ENCODE assay signal across 21 cellular contexts in the genomic region with DNA sequence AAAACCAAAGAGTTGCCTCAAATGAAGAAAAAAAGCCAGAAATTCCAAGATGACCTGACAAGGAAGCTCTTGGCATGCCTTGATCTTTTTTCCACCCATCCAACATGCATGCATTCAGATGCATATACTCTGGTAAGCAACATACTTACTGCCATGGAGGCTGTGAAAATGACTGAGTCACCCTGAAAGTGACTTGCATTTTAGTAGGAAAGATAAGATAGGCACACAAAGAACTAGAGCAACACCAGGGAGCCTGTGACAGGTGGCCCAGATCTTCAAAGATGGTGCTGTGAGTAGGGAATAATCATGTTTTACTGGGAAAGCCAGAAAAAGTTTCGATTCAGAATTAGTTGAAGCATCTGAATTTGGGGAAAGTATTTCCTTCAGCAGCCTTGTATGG.
A peak's percentile ranks its signal among the peaks of the same experiment; 100 is the strongest.
DNase-seq lines count a peak whose midpoint lies in the region; ATAC-seq, FAIRE-seq and TF ChIP-seq lines count a peak whose summit lies in the region.
"Had no signal": no experiment of that assay in that cellular context is flagged by ENCODE, and none has a peak within 500 bp of the region (broad histone marks: within the 10 kb centered on the region; RNA-seq: fewer than 3 reads in every experiment).

No MANE protein-coding gene starts in this region.

- no peak overlapping the region for H3K4me3 ChIP-seq in A549
- H3K4me3 ChIP-seq in mesendoderm (ENCODE audit: low read length): no peak overlapping the region
- H3K4me3 ChIP-seq: BLaER1 treated with 17β-estradiol and CSF1 and Interleukin-3, amounts not matched to agents 10 nM and 100 nM; GM12878 had no signal

- TF ChIP-seq RAD21 in A549 (conservative IDR thresholded peaks at IDR 0.05 in 1 of 2, IDR thresholded peaks at IDR 0.05 in 1 of 2): no peak

- H4K8ac ChIP-seq in mesendoderm (ENCODE audit: low read depth, low read length): no peak overlapping the region

- H3K79me1 ChIP-seq in mesendoderm (ENCODE audit: low read length): no peaks in the 10 kb centered on the region

- H4K5ac ChIP-seq in mesendoderm (ENCODE audit: low read length): no peak overlapping the region

- H2BK120ac ChIP-seq in mesendoderm (ENCODE audit: low read depth, low read length): no peak overlapping the region

- TF ChIP-seq CTCF in A549 (IDR thresholded peaks at IDR 0.05): no peak

- H3K4ac ChIP-seq in mesendoderm (ENCODE audit: low read depth, low read length): no peak overlapping the region

- no peaks in the 10 kb centered on the region for H3K27me3 ChIP-seq in mesendoderm (ENCODE audit: insufficient read depth, low read length, poor library complexity)
- H3K27me3 ChIP-seq: BLaER1 treated with 17β-estradiol and CSF1 and Interleukin-3, amounts not matched to agents 10 nM and 100 nM had no signal

- H3K4me1 ChIP-seq in A549 (no peaks in the 10 kb centered on the region), mesendoderm (ENCODE audit: control insufficient read depth, low read depth, low read length) (no peaks in the 10 kb centered on the region)
- H3K4me1 ChIP-seq: BLaER1 treated with 17β-estradiol and CSF1 and Interleukin-3, amounts not matched to agents 10 nM and 100 nM; Caco-2 had no signal

- H2AK5ac ChIP-seq in mesendoderm (ENCODE audit: low read length): no peak overlapping the region

- H3K18ac ChIP-seq in mesendoderm (ENCODE audit: low read length): no peak overlapping the region

- no peak for TF ChIP-seq EP300 in A549 (IDR thresholded peaks at IDR 0.05)

- TF ChIP-seq POLR2A in A549 (IDR thresholded peaks at IDR 0.05; ENCODE audit: low read length) (no peak), erythroblast (IDR thresholded peaks at IDR 0.05; ENCODE audit: low read length) (no peak)

- H3K9me3 ChIP-seq in A549: no peaks in the 10 kb centered on the region
- H3K9me3 ChIP-seq: Caco-2 had no signal

- no peaks in the 10 kb centered on the region for H3K79me2 ChIP-seq in mesendoderm (ENCODE audit: control insufficient read depth, insufficient read depth, low read length)

- no peak overlapping the region for H3K4me2 ChIP-seq in A549
- no peak overlapping the region for H3K4me2 ChIP-seq in mesendoderm (ENCODE audit: low read length)
- H3K4me2 ChIP-seq: BLaER1 treated with 17β-estradiol and CSF1 and Interleukin-3, amounts not matched to agents 10 nM and 100 nM had no signal

- H3K27ac ChIP-seq in A549: no peak overlapping the region
- H3K27ac ChIP-seq in mesendoderm (ENCODE audit: low read depth, low read length): no peak overlapping the region
- H3K27ac ChIP-seq: 22Rv1; BLaER1 treated with 17β-estradiol and CSF1 and Interleukin-3, amounts not matched to agents 10 nM and 100 nM; C4-2B had no signal

- no peak overlapping the region for H2BK15ac ChIP-seq in mesendoderm (replicated peaks; ENCODE audit: low read depth)

- CTCF ChIA-PET in A549 (lab: Yijun Ruan, JAX): no interaction called here

- POLR2A ChIA-PET in A549 (lab: Yijun Ruan, JAX): no interaction called here

- no peak overlapping the region for H3K23ac ChIP-seq in mesendoderm (ENCODE audit: low read length)

- H2BK5ac ChIP-seq in mesendoderm (ENCODE audit: low read length): no peak overlapping the region

- H3K56ac ChIP-seq in mesendoderm (ENCODE audit: low read length): no peak overlapping the region

- H3K9ac ChIP-seq in mesendoderm (ENCODE audit: low read length): no peak overlapping the region
- H3K9ac ChIP-seq: BLaER1 treated with 17β-estradiol and CSF1 and Interleukin-3, amounts not matched to agents 10 nM and 100 nM had no signal

- no peak for FAIRE-seq in A549 (lab: Jason Lieb, UNC)
- FAIRE-seq: D721Med, GM12878, GM12892, GM19239 had no signal

- WGBS in A549 (ENCODE audit: missing lambda C conversion rate): 3% methylated on average over 1 of the region's 1 CpG
- WGBS in mesendoderm (ENCODE audit: extremely low coverage, insufficient coverage, low lambda C conversion rate): no CpG with 5 or more reads among the region's 1 CpG

- H3K36me3 ChIP-seq in mesendoderm (ENCODE audit: control insufficient read depth, insufficient read depth, low read length): no peaks in the 10 kb centered on the region
- H3K36me3 ChIP-seq: BLaER1 treated with 17β-estradiol and CSF1 and Interleukin-3, amounts not matched to agents 10 nM and 100 nM had no signal

- DNase-seq in A549 (ENCODE audit: low read depth in 1 of 2, low spot score in 1 of 2) (no peak), OCI-M1 (lab: John Stamatoyannopoulos, UW) (peak; percentile 74), erythroblast (lab: John Stamatoyannopoulos, UW) (peak; percentile 59 to 69), mesendoderm (peak; percentile 16), Ammon's horn (ENCODE audit: low spot score) (no peak), ecto neural progenitor cell (ENCODE audit: low spot score) (no peak)
- DNase-seq: ACHN; Caco-2; Calu3; CD4-positive, alpha-beta T cell; CD8-positive, alpha-beta T cell; DMS79 treated with DMSO at 0.1 percent for 48 hours; GDM1 had no signal

- no peak for ATAC-seq in A549
- no peak for ATAC-seq in GM21786 (IDR thresholded peaks at IDR 0.05; ENCODE audit: unreplicated experiment)
- ATAC-seq: CD8-positive, alpha-beta T cell; GM12878 had no signal

TF ChIP-seq in A549, 52 proteins besides CTCF, POLR2A, EP300 and RAD21:
- TF ChIP-seq FOSL2 (IDR thresholded peaks at IDR 0.05): no peak
- no peak for TF ChIP-seq FOSL2 (CRISPR knock-in tag; IDR thresholded peaks at IDR 0.05)
- 0 out of 2 replicates have a peak, but pooled peaks have one; percentile 42 for TF ChIP-seq NFE2L2 (conservative IDR thresholded peaks at IDR 0.05; ENCODE audit: low read length)

Comparison
In these comparisons a context has a peak if more than half of its experiments do, and no peak if none do; other contexts are left out.
1. DNase-seq: peak in OCI-M1 (single experiment), erythroblast (2 of 2) and mesendoderm (single experiment); none in A549 (0 of 2), Ammon's horn (single experiment) and ecto neural progenitor cell (single experiment).